In genomic region chr12:9039397-9039977, GRCh38 we compare ENCODE assay signal across 9 cellular contexts. TPM values are rescaled to one million over a fixed set of nuclear protein-coding genes. Genes with fewer than 3 reads are reported as not detected.
DNase-seq lines count a peak whose midpoint lies in the region; ATAC-seq, FAIRE-seq and TF ChIP-seq lines count a peak whose summit lies in the region.
"Had no signal": no experiment of that assay in that cellular context is flagged by ENCODE, and none has a peak within 500 bp of the region (broad histone marks: within the 10 kb centered on the region; RNA-seq: fewer than 3 reads in every experiment).

No MANE protein-coding gene starts in this region.

- ATAC-seq in HG03280 (IDR thresholded peaks at IDR 0.05; ENCODE audit: unreplicated experiment) (peak; percentile 60), right lobe of liver (peak; percentile 92 to 97 (median 95)), GM18858 (IDR thresholded peaks at IDR 0.05; ENCODE audit: unreplicated experiment) (no peak)

- H3K36me3 ChIP-seq in right lobe of liver = no peaks in the 10 kb centered on the region
- H3K36me3 ChIP-seq: BLaER1 had no signal

- H3K4me3 ChIP-seq in choroid plexus epithelial cell (ENCODE audit: low read depth, low read length) (no peak overlapping the region), right lobe of liver (no peak overlapping the region)
- H3K4me3 ChIP-seq: BLaER1 had no signal

- H3K4me1 ChIP-seq in right lobe of liver = no peaks in the 10 kb centered on the region
- H3K4me1 ChIP-seq: BLaER1 had no signal

- WGBS in right lobe of liver (ENCODE audit: insufficient coverage, low coverage, low lambda C conversion rate, missing lambda C conversion rate) = 5% methylated on average over 3 of the region's 3 CpGs

- no peaks in the 10 kb centered on the region for H3K9me3 ChIP-seq in right lobe of liver
- H3K9me3 ChIP-seq: BLaER1 had no signal

- no peak overlapping the region for H3K27ac ChIP-seq in right lobe of liver
- H3K27ac ChIP-seq: BLaER1 had no signal

- peak; percentile 48 for FAIRE-seq in urothelium cell line (lab: Jason Lieb, UNC)

- TF ChIP-seq CTCF in choroid plexus epithelial cell (conservative IDR thresholded peaks at IDR 0.05; ENCODE audit: low read depth, low read length) (peak; percentile 74), right lobe of liver (IDR thresholded peaks at IDR 0.05) (peak; percentile 61 to 81 (median 74))

- intact Hi-C loops in right lobe of liver (cut with DNase I) = no loop called here

- no peak for TF ChIP-seq POLR2A in right lobe of liver (IDR thresholded peaks at IDR 0.05)

- DNase-seq in DMS79 treated with DMSO at 0.1 percent for 48 hours (lab: John Stamatoyannopoulos, UW) (peak; percentile 48), DMS79 (lab: John Stamatoyannopoulos, UW) (no peak), NOMO-1 treated with dmso at 0.1 percent for 144 hours (lab: John Stamatoyannopoulos, UW; ENCODE audit: unreplicated experiment) (peak; percentile 12), choroid plexus epithelial cell (ENCODE audit: low read depth) (peak; percentile 68), right lobe of liver (no peak), urothelium cell line (ENCODE audit: low spot score) (peak; percentile 73)

- H3K27me3 ChIP-seq in right lobe of liver = no peaks in the 10 kb centered on the region
- H3K27me3 ChIP-seq: BLaER1 had no signal

RNA-seq across cellular contexts. Expression of gene KLRG1, which starts 50.1 kb away (rescaled TPM):
- 1 to 10 TPM; 1.3 to 2.7 (median 1.6) TPM for total RNA-seq in right lobe of liver

Comparison
In these comparisons a context has a peak if more than half of its experiments do, and no peak if none do; other contexts are left out.
1. DNase-seq: peak in DMS79 treated with DMSO at 0.1 percent for 48 hours (single experiment), NOMO-1 treated with dmso at 0.1 percent for 144 hours (single experiment), choroid plexus epithelial cell (single experiment) and urothelium cell line (single experiment); none in DMS79 (single experiment) and right lobe of liver (0 of 3).